In genomic region chr17:65057520-65058075, GRCh38 we compare ENCODE assay signal across 8 cellular contexts. TPM values are rescaled to one million over a fixed set of nuclear protein-coding genes. Genes with fewer than 3 reads are reported as not detected.
DNase-seq lines count a peak whose midpoint lies in the region; ATAC-seq and TF ChIP-seq lines count a peak whose summit lies in the region.

No MANE protein-coding gene starts in this region.

- H3K27ac Mint-ChIP-seq in CD4-positive, CD25-positive, alpha-beta regulatory T cell, result peak overlapping the region; percentile 96 to 99 (median 96)
- H3K27ac Mint-ChIP-seq in neural crest cell (ENCODE audit: unreplicated experiment), result no peak overlapping the region

- in situ Hi-C loops in GM13977 (cut with MboI; ENCODE audit: low pct_unique_long_range_greater_than_20kb, low sequenced_read_pairs, unreplicated experiment), result no loop called here

- H3K4me3 ChIP-seq in CD4-positive, CD25-positive, alpha-beta regulatory T cell (ENCODE audit: low read depth, low read length), result peak overlapping the region; percentile 75
- peak overlapping the region; percentile 84; the same call in 1 of the 2 replicates for H3K4me3 ChIP-seq in PC-3 (ENCODE audit: low read length)
- H3K4me3 ChIP-seq in epithelial cell of esophagus (ENCODE audit: low read length), result no peak overlapping the region

- TF ChIP-seq CTCF in PC-3 (conservative IDR thresholded peaks at IDR 0.05; ENCODE audit: low read depth, low read length) (no peak), epithelial cell of esophagus (IDR thresholded peaks at IDR 0.05; ENCODE audit: insufficient read depth, low read depth, low read length, missing control alignments) (no peak), neural crest cell (conservative IDR thresholded peaks at IDR 0.05) (no peak), omental fat pad (IDR thresholded peaks at IDR 0.05) (no peak), GM13977 (IDR thresholded peaks at IDR 0.05; ENCODE audit: extremely low read depth, insufficient read depth, missing control alignments) (no peak)

- ATAC-seq in CD4-positive, CD25-positive, alpha-beta regulatory T cell (ENCODE audit: low read depth in 2 of 2), result no peak
- ATAC-seq in PC-3, result no peak
- no peak for ATAC-seq in omental fat pad (ENCODE audit: low FRiP score)
- ATAC-seq in HG03175 (IDR thresholded peaks at IDR 0.05; ENCODE audit: unreplicated experiment), result no peak

- DNase-seq in CD4-positive, CD25-positive, alpha-beta regulatory T cell, result no peak
- DNase-seq in PC-3 (no peak), epithelial cell of esophagus (ENCODE audit: low read depth) (peak; percentile 45), neural crest cell (ENCODE audit: low read depth, low spot score) (no peak), omental fat pad (ENCODE audit: low spot score) (no peak), GM13977 (ENCODE audit: low spot score) (no peak), SHP77 (lab: John Stamatoyannopoulos, UW) (no peak)

- H3K9ac ChIP-seq in PC-3 (ENCODE audit: low read length), result peak overlapping the region; percentile 96; the same call in 1 of the 2 replicates

- H3K27me3 Mint-ChIP-seq in CD4-positive, CD25-positive, alpha-beta regulatory T cell, result peaks cover 4% of the 10 kb centered on the region
- H3K27me3 Mint-ChIP-seq in neural crest cell (ENCODE audit: low read depth), result peaks cover 3% of the 10 kb centered on the region

- peaks cover 23% of the 10 kb centered on the region for H3K4me1 ChIP-seq in CD4-positive, CD25-positive, alpha-beta regulatory T cell (ENCODE audit: control insufficient read depth, insufficient read depth, low read length, poor library complexity, severe bottlenecking)
- H3K4me1 ChIP-seq in PC-3 (ENCODE audit: insufficient read depth, low read length), result peaks cover 29% of the 10 kb centered on the region

- intact Hi-C loops in PC-3 (cut with micrococcal nuclease), result loop anchor here (2.0 to 5.0 kb wide), 3 partner anchors 65 to 95 kb away; no protein-coding TSS in a partner anchor

- peaks cover 20 to 42% (median 24%) of the 10 kb centered on the region in 4 donors for H3K4me1 Mint-ChIP-seq in CD4-positive, CD25-positive, alpha-beta regulatory T cell
- H3K4me1 Mint-ChIP-seq in neural crest cell, result peaks cover 21% of the 10 kb centered on the region

- POLR2A ChIA-PET in PC-3 (lab: Charles Lee; ENCODE audit: unreplicated experiment), result interaction anchor here (1.3 kb wide), 1 partner anchor 46 kb away, joined by 38 read pairs; no protein-coding TSS in a partner anchor

- peak overlapping the region; percentile 97 for H3K27ac ChIP-seq in CD4-positive, CD25-positive, alpha-beta regulatory T cell (ENCODE audit: insufficient read depth, low read length, poor library complexity, severe bottlenecking)
- no peak overlapping the region for H3K27ac ChIP-seq in PC-3 (ENCODE audit: low read length)

- H3K9me2 ChIP-seq in PC-3 (replicated peaks; ENCODE audit: low read length), result no peaks in the 10 kb centered on the region

- H4K20me1 ChIP-seq in PC-3 (ENCODE audit: low read length), result peaks cover 21% of the 10 kb centered on the region

- CTCF ChIA-PET in PC-3 (lab: Charles Lee), result no interaction called here

- H3F3A ChIP-seq in PC-3 (ENCODE audit: low read length, unreplicated experiment), result no peaks in the 10 kb centered on the region

- peaks cover 13% of the 10 kb centered on the region for H3K36me3 Mint-ChIP-seq in CD4-positive, CD25-positive, alpha-beta regulatory T cell
- H3K36me3 Mint-ChIP-seq in neural crest cell (ENCODE audit: low read depth), result no peaks in the 10 kb centered on the region

- BruUV-seq in PC-3 (replicated peaks; lab: Mats Ljungman, UMichigan), result no TSS peak

- peak overlapping the region; percentile 95 to 99 (median 96) for H3K4me3 Mint-ChIP-seq in CD4-positive, CD25-positive, alpha-beta regulatory T cell
- peak overlapping the region; percentile 89 for H3K4me3 Mint-ChIP-seq in neural crest cell

- no peaks in the 10 kb centered on the region for H3K27me3 ChIP-seq in CD4-positive, CD25-positive, alpha-beta regulatory T cell (ENCODE audit: control insufficient read depth, insufficient read depth, low read length)
- no peaks in the 10 kb centered on the region for H3K27me3 ChIP-seq in PC-3 (ENCODE audit: low read length)

- no peaks in the 10 kb centered on the region for H3K9me3 ChIP-seq in CD4-positive, CD25-positive, alpha-beta regulatory T cell (ENCODE audit: control insufficient read depth in 2 of 2, low read length in 2 of 2)
- no peaks in the 10 kb centered on the region for H3K9me3 ChIP-seq in PC-3 (ENCODE audit: low read length)

- peak overlapping the region; percentile 91 for H3K4me2 ChIP-seq in PC-3 (ENCODE audit: low read length)

- H3K79me2 ChIP-seq in PC-3 (ENCODE audit: low read length), result peaks cover 37% of the 10 kb centered on the region

- no peaks in the 10 kb centered on the region for H3K9me3 Mint-ChIP-seq in CD4-positive, CD25-positive, alpha-beta regulatory T cell
- H3K9me3 Mint-ChIP-seq in neural crest cell, result no peaks in the 10 kb centered on the region

- peaks cover 10% of the 10 kb centered on the region for H3K36me3 ChIP-seq in CD4-positive, CD25-positive, alpha-beta regulatory T cell (ENCODE audit: control insufficient read depth, insufficient read depth, low read length)
- H3K36me3 ChIP-seq in PC-3 (ENCODE audit: low read depth, low read length), result peaks cover 9% of the 10 kb centered on the region

- H2AFZ ChIP-seq in PC-3 (ENCODE audit: low read length), result no peak overlapping the region

RNA-seq across cellular contexts. Expression of gene GNA13, which starts 1.1 kb away (rescaled TPM):
- 127 TPM for total RNA-seq in CD4-positive, CD25-positive, alpha-beta regulatory T cell
- polyA plus RNA-seq in CD4-positive, CD25-positive, alpha-beta regulatory T cell, result 10 to 100 TPM; 51.4 to 58.0 (median 53.3) TPM
- total RNA-seq in PC-3 (2014; rRNA removed) (33.9 and 38.0 TPM in 2 replicates), neural crest cell (48.1 and 49.9 TPM in 2 replicates), omental fat pad (10 to 100 TPM; 48.8 to 92.5 (median 63.3) TPM)
